ENCODE assay signal across 34 cellular contexts in the genomic region with DNA sequence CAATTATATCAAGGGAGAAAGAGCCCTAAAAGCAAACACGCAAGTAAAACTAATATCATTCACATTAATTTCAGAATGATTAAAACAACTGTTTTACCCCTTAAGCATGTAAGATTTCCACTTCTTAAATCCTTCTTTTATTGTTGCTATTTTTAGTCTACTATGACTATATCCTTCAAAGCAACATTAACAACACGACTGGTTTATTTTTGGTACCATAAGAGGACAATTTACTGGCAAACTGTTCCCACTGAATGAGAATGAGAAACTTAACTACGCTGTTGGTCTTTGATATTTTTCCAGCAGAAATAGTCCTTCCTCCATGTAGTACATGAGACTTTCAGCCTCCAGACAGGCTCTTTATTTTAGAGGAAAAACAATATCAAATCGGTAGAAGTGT.
"Had no signal": no experiment of that assay in that cellular context is flagged by ENCODE, and none has a peak within 500 bp of the region (broad histone marks: within the 10 kb centered on the region; RNA-seq: fewer than 3 reads in every experiment).

No MANE protein-coding gene starts in this region.

- DNase-seq: Karpas-422, Kasumi-1, KG1, MG63, MM.1S, MV-4-11, NCI-H1048, NCI-H1092, NCI-H1092 treated with DMSO at 0.1 percent for 48 hours, NCI-H1105, NCI-H1105 treated with DMSO at 0.1 percent for 48 hours, NCI-H1417, NCI-H1417 treated with DMSO at 0.1 percent for 48 hours, NCI-H1436, NCI-H1436 treated with DMSO at 0.1 percent for 48 hours, NCI-H146, NCI-H1694, NCI-H1694 treated with DMSO at 0.1 percent for 48 hours, NCI-H187, NCI-H187 treated with DMSO at 0.1 percent for 48 hours, NCI-H1930, NCI-H2029, NCI-H2029 treated with DMSO at 0.1 percent for 48 hours, NCI-H2081, NCI-H2081 treated with DMSO at 0.1 percent for 48 hours, NCI-H2107, NCI-H2171, NCI-H2171 treated with DMSO at 0.1 percent for 48 hours, NCI-H2227 treated with DMSO at 0.1 percent for 48 hours, NCI-H226, NCI-H345, NCI-H446, NCI-H446 treated with DMSO at 0.1 percent for 48 hours had no signal

- H3K27me3 ChIP-seq: MG63 had no signal

- H3K9me3 ChIP-seq: MG63 had no signal

- H3K27ac ChIP-seq: KMS-11 had no signal

- H3K36me3 ChIP-seq: MG63 had no signal

- H3K4me3 ChIP-seq: MG63 had no signal
